20 cellular contexts compared by ENCODE assay signal in genomic region chr13:103607995-103608394, GRCh38.
DNase-seq lines count a peak whose midpoint lies in the region; ATAC-seq and TF ChIP-seq lines count a peak whose summit lies in the region.
"Had no signal": no experiment of that assay in that cellular context is flagged by ENCODE, and none has a peak within 500 bp of the region (broad histone marks: within the 10 kb centered on the region; RNA-seq: fewer than 3 reads in every experiment).

No MANE protein-coding gene starts in this region.

- no peak overlapping the region for H3K27ac Mint-ChIP-seq in mesothelial cell of epicardium
- H3K27ac Mint-ChIP-seq: activated B cell treated with CpG ODN at 0.5 μM for 24 hours; naive thymus-derived CD8-positive, alpha-beta T cell; T-cell had no signal

- no peaks in the 10 kb centered on the region for H3K27me3 ChIP-seq in tibial nerve
- H3K27me3 ChIP-seq: brain microvascular endothelial cell, tibial artery had no signal

- H3K36me3 ChIP-seq in tibial nerve = no peaks in the 10 kb centered on the region
- H3K36me3 ChIP-seq: brain microvascular endothelial cell, left ventricle myocardium inferior, tibial artery had no signal

- H3K4me1 ChIP-seq in tibial nerve = no peaks in the 10 kb centered on the region
- H3K4me1 ChIP-seq: left ventricle myocardium inferior, tibial artery had no signal

- H3K4me3 Mint-ChIP-seq in mesothelial cell of epicardium = no peak overlapping the region
- H3K4me3 Mint-ChIP-seq: activated B cell treated with CpG ODN at 0.5 μM for 24 hours; naive thymus-derived CD8-positive, alpha-beta T cell; T-cell had no signal

- ATAC-seq in GM18511 (IDR thresholded peaks at IDR 0.05; ENCODE audit: unreplicated experiment) (peak; percentile 91), GM19463 (IDR thresholded peaks at IDR 0.05; ENCODE audit: unreplicated experiment) (peak; percentile 72), HG02759 (IDR thresholded peaks at IDR 0.05; ENCODE audit: unreplicated experiment) (peak; percentile 88), HG03432 (IDR thresholded peaks at IDR 0.05; ENCODE audit: unreplicated experiment) (peak; percentile 76)
- ATAC-seq: naive thymus-derived CD8-positive, alpha-beta T cell; T-cell had no signal

- TF ChIP-seq EP300 in tibial nerve (IDR thresholded peaks at IDR 0.05) = no peak

- no peak overlapping the region for H3K4me3 ChIP-seq in tibial nerve
- H3K4me3 ChIP-seq: left ventricle myocardium inferior, tibial artery had no signal

- peaks cover 1% of the 10 kb centered on the region for H3K36me3 Mint-ChIP-seq in mesothelial cell of epicardium
- H3K36me3 Mint-ChIP-seq: naive thymus-derived CD8-positive, alpha-beta T cell; T-cell had no signal

- H3K27ac ChIP-seq in tibial nerve = no peak overlapping the region
- H3K27ac ChIP-seq: brain microvascular endothelial cell, KMS-11, left ventricle myocardium inferior, tibial artery had no signal

- no peaks in the 10 kb centered on the region for H3K4me1 Mint-ChIP-seq in mesothelial cell of epicardium
- H3K4me1 Mint-ChIP-seq: naive thymus-derived CD8-positive, alpha-beta T cell; T-cell had no signal

- no peak for TF ChIP-seq CTCF in tibial nerve (IDR thresholded peaks at IDR 0.05)
- TF ChIP-seq CTCF in mesothelial cell of epicardium (IDR thresholded peaks at IDR 0.05; ENCODE audit: unreplicated experiment) = no peak

- no peaks in the 10 kb centered on the region for H3K27me3 Mint-ChIP-seq in mesothelial cell of epicardium (ENCODE audit: low read depth)
- H3K27me3 Mint-ChIP-seq: activated B cell treated with CpG ODN at 0.5 μM for 24 hours, T-cell had no signal

- H3K9me3 Mint-ChIP-seq in mesothelial cell of epicardium = peaks cover 12% of the 10 kb centered on the region
- H3K9me3 Mint-ChIP-seq: activated B cell treated with CpG ODN at 0.5 μM for 24 hours had no signal

- no peak for DNase-seq in GDM1 (lab: John Stamatoyannopoulos, UW)
- no peak for DNase-seq in NCI-H2196 treated with DMSO at 0.1 percent for 48 hours (lab: John Stamatoyannopoulos, UW; ENCODE audit: unreplicated experiment)
- DNase-seq in tibial nerve (ENCODE audit: low spot score in 2 of 2) = no peak
- DNase-seq in mesothelial cell of epicardium (ENCODE audit: low spot score in 2 of 2, unreplicated experiment in 2 of 2) = no peak
- DNase-seq: activated B cell treated with CpG ODN at 0.5 μM for 24 hours; activated naive CD4-positive, alpha-beta T cell treated with anti-CD3 and anti-CD28 coated beads, Interleukin-2, amount 50 U/mL, for 16 hours; brain microvascular endothelial cell; left ventricle myocardium inferior; naive thymus-derived CD8-positive, alpha-beta T cell; NCI-H1417; NCI-H526 treated with DMSO at 0.1 percent for 48 hours; stimulated activated CD4-positive, alpha-beta T cell treated with anti-CD3 and anti-CD28 coated beads, Interleukin-2, amount 100 ng/mL, for 24 hours; stimulated activated CD8-positive, alpha-beta memory T cell treated with anti-CD3 and anti-CD28 coated beads, Interleukin-4, amount 100 ng/mL, for 48 hours; T-cell; tibial artery had no signal

- TF ChIP-seq POLR2A in tibial nerve (IDR thresholded peaks at IDR 0.05) = no peak

- 63 to 79% methylated on average over 1 of the region's 1 CpG for WGBS in tibial nerve, 2 donors

- H3K9me3 ChIP-seq in tibial nerve = peaks cover 0 to 6% (median 0%) of the 10 kb centered on the region in 4 donors
- H3K9me3 ChIP-seq: tibial artery had no signal
